1 cellular context compared by ENCODE assay signal in the genomic region with DNA sequence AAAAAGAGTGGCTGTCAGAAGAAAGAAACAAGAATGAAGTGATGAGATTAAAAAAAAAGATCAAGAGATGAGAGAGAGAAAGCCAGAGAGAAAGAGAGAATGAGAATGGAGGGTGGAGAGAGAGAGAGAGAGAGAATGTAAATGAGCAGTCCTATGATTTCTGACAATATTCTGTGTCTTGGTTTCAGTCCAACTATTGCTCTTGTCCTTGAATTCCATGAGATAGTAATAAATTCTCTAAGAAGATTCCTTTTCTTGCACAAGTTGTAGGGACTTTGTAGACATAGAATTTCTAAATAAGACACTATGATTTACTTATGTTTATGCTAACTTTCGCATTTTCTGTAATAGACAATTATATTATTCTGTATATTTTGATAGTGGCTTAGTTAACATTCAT.
TF ChIP-seq lines count a peak whose summit lies in the region.

No MANE protein-coding gene starts in this region.

TF ChIP-seq in HepG2, 621 proteins besides CTCF, POLR2A, EP300 and RAD21 (continued from another document):
- TF ChIP-seq, protein P1, sequence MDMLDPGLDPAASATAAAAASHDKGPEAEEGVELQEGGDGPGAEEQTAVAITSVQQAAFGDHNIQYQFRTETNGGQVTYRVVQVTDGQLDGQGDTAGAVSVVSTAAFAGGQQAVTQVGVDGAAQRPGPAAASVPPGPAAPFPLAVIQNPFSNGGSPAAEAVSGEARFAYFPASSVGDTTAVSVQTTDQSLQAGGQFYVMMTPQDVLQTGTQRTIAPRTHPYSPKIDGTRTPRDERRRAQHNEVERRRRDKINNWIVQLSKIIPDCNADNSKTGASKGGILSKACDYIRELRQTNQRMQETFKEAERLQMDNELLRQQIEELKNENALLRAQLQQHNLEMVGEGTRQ (IDR thresholded peaks at IDR 0.05; ENCODE audit: low read depth, low read length) = no peak
- TF ChIP-seq, protein P1 (CRISPR knock-in tag; IDR thresholded peaks at IDR 0.05; ENCODE audit: borderline replicate concordance) = no peak
- TF ChIP-seq, protein P2, sequence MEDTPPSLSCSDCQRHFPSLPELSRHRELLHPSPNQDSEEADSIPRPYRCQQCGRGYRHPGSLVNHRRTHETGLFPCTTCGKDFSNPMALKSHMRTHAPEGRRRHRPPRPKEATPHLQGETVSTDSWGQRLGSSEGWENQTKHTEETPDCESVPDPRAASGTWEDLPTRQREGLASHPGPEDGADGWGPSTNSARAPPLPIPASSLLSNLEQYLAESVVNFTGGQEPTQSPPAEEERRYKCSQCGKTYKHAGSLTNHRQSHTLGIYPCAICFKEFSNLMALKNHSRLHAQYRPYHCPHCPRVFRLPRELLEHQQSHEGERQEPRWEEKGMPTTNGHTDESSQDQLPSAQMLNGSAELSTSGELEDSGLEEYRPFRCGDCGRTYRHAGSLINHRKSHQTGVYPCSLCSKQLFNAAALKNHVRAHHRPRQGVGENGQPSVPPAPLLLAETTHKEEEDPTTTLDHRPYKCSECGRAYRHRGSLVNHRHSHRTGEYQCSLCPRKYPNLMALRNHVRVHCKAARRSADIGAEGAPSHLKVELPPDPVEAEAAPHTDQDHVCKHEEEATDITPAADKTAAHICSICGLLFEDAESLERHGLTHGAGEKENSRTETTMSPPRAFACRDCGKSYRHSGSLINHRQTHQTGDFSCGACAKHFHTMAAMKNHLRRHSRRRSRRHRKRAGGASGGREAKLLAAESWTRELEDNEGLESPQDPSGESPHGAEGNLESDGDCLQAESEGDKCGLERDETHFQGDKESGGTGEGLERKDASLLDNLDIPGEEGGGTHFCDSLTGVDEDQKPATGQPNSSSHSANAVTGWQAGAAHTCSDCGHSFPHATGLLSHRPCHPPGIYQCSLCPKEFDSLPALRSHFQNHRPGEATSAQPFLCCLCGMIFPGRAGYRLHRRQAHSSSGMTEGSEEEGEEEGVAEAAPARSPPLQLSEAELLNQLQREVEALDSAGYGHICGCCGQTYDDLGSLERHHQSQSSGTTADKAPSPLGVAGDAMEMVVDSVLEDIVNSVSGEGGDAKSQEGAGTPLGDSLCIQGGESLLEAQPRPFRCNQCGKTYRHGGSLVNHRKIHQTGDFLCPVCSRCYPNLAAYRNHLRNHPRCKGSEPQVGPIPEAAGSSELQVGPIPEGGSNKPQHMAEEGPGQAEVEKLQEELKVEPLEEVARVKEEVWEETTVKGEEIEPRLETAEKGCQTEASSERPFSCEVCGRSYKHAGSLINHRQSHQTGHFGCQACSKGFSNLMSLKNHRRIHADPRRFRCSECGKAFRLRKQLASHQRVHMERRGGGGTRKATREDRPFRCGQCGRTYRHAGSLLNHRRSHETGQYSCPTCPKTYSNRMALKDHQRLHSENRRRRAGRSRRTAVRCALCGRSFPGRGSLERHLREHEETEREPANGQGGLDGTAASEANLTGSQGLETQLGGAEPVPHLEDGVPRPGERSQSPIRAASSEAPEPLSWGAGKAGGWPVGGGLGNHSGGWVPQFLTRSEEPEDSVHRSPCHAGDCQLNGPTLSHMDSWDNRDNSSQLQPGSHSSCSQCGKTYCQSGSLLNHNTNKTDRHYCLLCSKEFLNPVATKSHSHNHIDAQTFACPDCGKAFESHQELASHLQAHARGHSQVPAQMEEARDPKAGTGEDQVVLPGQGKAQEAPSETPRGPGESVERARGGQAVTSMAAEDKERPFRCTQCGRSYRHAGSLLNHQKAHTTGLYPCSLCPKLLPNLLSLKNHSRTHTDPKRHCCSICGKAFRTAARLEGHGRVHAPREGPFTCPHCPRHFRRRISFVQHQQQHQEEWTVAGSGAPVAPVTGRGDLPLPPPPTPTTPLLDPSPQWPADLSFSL (CRISPR knock-in tag; IDR thresholded peaks at IDR 0.05) = no peak
- no peak for TF ChIP-seq FOSL1 (CRISPR knock-in tag; IDR thresholded peaks at IDR 0.05; ENCODE audit: borderline replicate concordance)
- no peak for TF ChIP-seq SOX13 (IDR thresholded peaks at IDR 0.05)
- no peak for TF ChIP-seq SOX13 (CRISPR knock-in tag; conservative IDR thresholded peaks at IDR 0.05 in 1 of 2, IDR thresholded peaks at IDR 0.05 in 1 of 2)
- TF ChIP-seq TOE1 (CRISPR knock-in tag; IDR thresholded peaks at IDR 0.05) = no peak
- no peak for TF ChIP-seq ZNF10 (CRISPR knock-in tag; IDR thresholded peaks at IDR 0.05; ENCODE audit: borderline replicate concordance, low read depth)
- TF ChIP-seq SALL1 (CRISPR knock-in tag; IDR thresholded peaks at IDR 0.05) = no peak
- TF ChIP-seq NFYB (CRISPR knock-in tag; IDR thresholded peaks at IDR 0.05) = no peak
- no peak for TF ChIP-seq NR2C2 (CRISPR knock-in tag; IDR thresholded peaks at IDR 0.05; ENCODE audit: borderline replicate concordance)
- no peak for TF ChIP-seq GABPB1 (CRISPR knock-in tag; IDR thresholded peaks at IDR 0.05)
